In the genomic region with DNA sequence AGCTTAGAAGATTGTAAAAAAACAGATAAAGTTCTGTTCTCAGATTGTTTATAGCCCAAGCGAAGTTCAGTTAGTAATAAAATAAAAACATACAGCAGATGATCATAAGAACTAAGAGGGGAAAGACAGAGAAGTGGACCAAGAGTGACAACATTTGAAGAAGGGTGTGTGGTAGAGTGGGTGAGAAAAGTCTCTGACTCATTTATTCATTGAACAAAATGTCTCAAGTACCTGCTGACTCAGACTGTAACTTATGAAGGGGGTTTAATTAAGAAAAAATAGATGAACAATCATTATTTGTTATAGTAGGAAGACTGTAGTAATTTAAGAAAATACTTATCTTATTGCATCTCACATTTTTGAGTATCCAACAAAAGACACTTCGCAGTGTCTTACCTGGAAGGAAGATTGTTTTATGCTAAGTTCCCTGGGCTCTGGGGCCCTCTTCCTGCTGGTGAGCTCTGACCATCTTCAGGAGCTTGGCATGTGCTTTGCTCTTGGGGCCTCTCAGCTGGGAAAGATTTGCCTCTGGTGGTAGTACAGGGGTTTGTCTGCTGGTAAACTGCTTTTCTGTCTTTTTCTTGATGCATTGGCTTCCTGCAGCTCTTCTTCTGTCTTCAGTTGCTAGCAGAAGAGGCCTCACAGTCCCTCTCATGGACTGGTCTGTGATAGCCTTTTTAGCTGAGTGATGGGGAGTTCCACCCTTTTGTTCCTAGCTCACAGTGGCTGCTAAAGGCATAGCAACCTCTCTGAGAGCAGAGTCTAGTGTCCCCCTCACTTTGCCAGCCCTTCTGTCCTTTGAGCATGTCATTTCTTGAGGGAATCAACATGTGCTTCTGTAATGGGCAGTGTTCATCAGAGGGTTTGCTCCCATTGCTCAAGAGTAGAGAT, we compare ENCODE assay signal across 11 cellular contexts. TPM values are rescaled to one million over a fixed set of nuclear protein-coding genes. Genes with fewer than 3 reads are reported as not detected.
DNase-seq lines count a peak whose midpoint lies in the region; ATAC-seq, FAIRE-seq and TF ChIP-seq lines count a peak whose summit lies in the region.
"Had no signal": no experiment of that assay in that cellular context is flagged by ENCODE, and none has a peak within 500 bp of the region (broad histone marks: within the 10 kb centered on the region; RNA-seq: fewer than 3 reads in every experiment).

No MANE protein-coding gene starts in this region.

- DNase-seq in GM23248 (peak; percentile 76), WTC11 (ENCODE audit: low spot score) (no peak), left lung (no peak), stomach (no peak), Right ventricle myocardium superior (no peak), GM19239 (ENCODE audit: insufficient read length, low spot score) (no peak)
- DNase-seq: activated CD4-positive, alpha-beta T cell treated with anti-CD3 and anti-CD28 coated beads, Interleukin-2, amount 50 U/mL, for 48 hours had no signal

- H3K4me1 ChIP-seq in GM23248 (ENCODE audit: insufficient read depth) (peaks cover 15% of the 10 kb centered on the region), left lung (no peaks in the 10 kb centered on the region), gastroesophageal sphincter (no peaks in the 10 kb centered on the region), stomach (no peaks in the 10 kb centered on the region)

- H3K36me3 ChIP-seq in GM23248 (ENCODE audit: low read depth) (no peaks in the 10 kb centered on the region), left lung (no peaks in the 10 kb centered on the region), gastroesophageal sphincter (no peaks in the 10 kb centered on the region), stomach (no peaks in the 10 kb centered on the region)

- POLR2A ChIA-PET in WTC11 (lab: Charles Lee), result no interaction called here

- H3K4me3 Mint-ChIP-seq in WTC11, result no peak overlapping the region

- peak overlapping the region; percentile 24; the same call in 1 of the 2 replicates for H3K27ac ChIP-seq in GM23248
- peak overlapping the region in 1 of 2 donors; percentile 11 for H3K27ac ChIP-seq in left lung
- no peak overlapping the region for H3K27ac ChIP-seq in gastroesophageal sphincter
- no peak overlapping the region for H3K27ac ChIP-seq in stomach

- H3K36me3 Mint-ChIP-seq in WTC11, result no peaks in the 10 kb centered on the region

- H3K4me3 ChIP-seq in GM23248 (no peak overlapping the region), left lung (no peak overlapping the region), gastroesophageal sphincter (no peak overlapping the region), stomach (no peak overlapping the region)

- WGBS in GM23248 (ENCODE audit: low coverage in 1 of 2, low lambda C conversion rate in 2 of 2, missing lambda C conversion rate in 2 of 2), 2 experiments, result 55 to 61% methylated on average over 2 of the region's 2 CpGs
- WGBS in gastroesophageal sphincter (ENCODE audit: low coverage in 1 of 2), 2 donors, result 55 to 67% methylated on average over 2 of the region's 2 CpGs
- WGBS in stomach, 5 donors, result 66 to 76% (median 71%) methylated on average over 2 of the region's 2 CpGs

- no peak overlapping the region for H3K27ac Mint-ChIP-seq in WTC11

- H3K79me2 ChIP-seq in GM23248 (ENCODE audit: insufficient read depth), result no peaks in the 10 kb centered on the region

- TF ChIP-seq POLR2A in gastroesophageal sphincter (IDR thresholded peaks at IDR 0.05), result no peak
- TF ChIP-seq POLR2A in stomach (IDR thresholded peaks at IDR 0.05), result no peak

- H3K9me3 Mint-ChIP-seq in WTC11, result no peaks in the 10 kb centered on the region; the same call in 1 of the 2 replicates

- CTCF ChIA-PET in WTC11 (lab: Charles Lee), result interaction anchor here (0.5 to 1.3 kb wide), 4 partner anchors 8 to 117 kb away, joined by 3 to 6 read pairs (median 5); no protein-coding TSS in a partner anchor

- no peak for TF ChIP-seq CTCF in WTC11 (IDR thresholded peaks at IDR 0.05)
- TF ChIP-seq CTCF in left lung (IDR thresholded peaks at IDR 0.05), result no peak
- no peak for TF ChIP-seq CTCF in gastroesophageal sphincter (IDR thresholded peaks at IDR 0.05)
- no peak for TF ChIP-seq CTCF in stomach (IDR thresholded peaks at IDR 0.05)

- intact Hi-C loops in left lung (cut with DNase I), result no loop called here
- intact Hi-C loops in stomach (cut with DNase I; ENCODE audit: low total_unique reads), result no loop called here
- intact Hi-C loops in Right ventricle myocardium superior (cut with DNase I), result no loop called here

- no peak overlapping the region for H2AFZ ChIP-seq in GM23248

- H3K4me2 ChIP-seq in GM23248 (ENCODE audit: unreplicated experiment), result no peak overlapping the region

- H3K4me1 Mint-ChIP-seq in WTC11, result peaks cover 18% of the 10 kb centered on the region

- peaks cover 19% of the 10 kb centered on the region for H3F3A ChIP-seq in GM23248 (ENCODE audit: insufficient read depth)

- in situ Hi-C loops in GM23248 (cut with MboI), result no loop called here

- no peak for FAIRE-seq in GM19239 (lab: Jason Lieb, UNC)
- FAIRE-seq: H54, keratinocyte had no signal

- H3K9me2 ChIP-seq in GM23248 (ENCODE audit: insufficient read depth), result no peaks in the 10 kb centered on the region

- ATAC-seq in GM18508 (IDR thresholded peaks at IDR 0.05; ENCODE audit: insufficient read depth, unreplicated experiment), result peak; percentile 91
- peak; percentile 92 for ATAC-seq in WTC11
- peak; percentile 77 for ATAC-seq in left lung
- ATAC-seq in gastroesophageal sphincter, result no peak
- ATAC-seq in Right ventricle myocardium superior (ENCODE audit: poor library complexity), result no peak

- no peaks in the 10 kb centered on the region for H3K27me3 Mint-ChIP-seq in WTC11 (ENCODE audit: low read depth)

- H3K27me3 ChIP-seq in GM23248 (replicated peaks; ENCODE audit: insufficient read depth) (no peaks in the 10 kb centered on the region), left lung (no peaks in the 10 kb centered on the region), gastroesophageal sphincter (no peaks in the 10 kb centered on the region), stomach (no peaks in the 10 kb centered on the region)

- no peak overlapping the region for H3K9ac ChIP-seq in GM23248

- H4K20me1 ChIP-seq in GM23248 (ENCODE audit: insufficient read depth), result no peaks in the 10 kb centered on the region

- peaks cover 3% of the 10 kb centered on the region for H3K9me3 ChIP-seq in GM23248 (ENCODE audit: low read depth)
- no peaks in the 10 kb centered on the region for H3K9me3 ChIP-seq in left lung
- no peaks in the 10 kb centered on the region for H3K9me3 ChIP-seq in gastroesophageal sphincter
- H3K9me3 ChIP-seq in stomach, result no peaks in the 10 kb centered on the region

- no peak for TF ChIP-seq EP300 in gastroesophageal sphincter (IDR thresholded peaks at IDR 0.05)
- TF ChIP-seq EP300 in stomach (IDR thresholded peaks at IDR 0.05), result no peak

TF ChIP-seq in WTC11, 78 proteins besides CTCF, POLR2A, EP300 and RAD21:
- TF ChIP-seq ZNF138 (CRISPR knock-in tag; conservative IDR thresholded peaks at IDR 0.05), result no peak
- no peak for TF ChIP-seq ZNF671 (CRISPR knock-in tag; IDR thresholded peaks at IDR 0.05)
- no peak for TF ChIP-seq GABPB1 (CRISPR knock-in tag; IDR thresholded peaks at IDR 0.05)
- TF ChIP-seq ZNF317 (CRISPR knock-in tag; IDR thresholded peaks at IDR 0.05; ENCODE audit: borderline replicate concordance, low read depth), result no peak
- TF ChIP-seq FOXJ3 (CRISPR knock-in tag; IDR thresholded peaks at IDR 0.05; ENCODE audit: borderline replicate concordance), result no peak
- TF ChIP-seq ZNF416 (CRISPR knock-in tag; IDR thresholded peaks at IDR 0.05), result no peak
- no peak for TF ChIP-seq TEAD1 (CRISPR knock-in tag; IDR thresholded peaks at IDR 0.05)
- TF ChIP-seq JAZF1 (CRISPR knock-in tag; IDR thresholded peaks at IDR 0.05), result no peak
- TF ChIP-seq ZNF121 (CRISPR knock-in tag; IDR thresholded peaks at IDR 0.05), result no peak
- TF ChIP-seq KAT7 (CRISPR knock-in tag; IDR thresholded peaks at IDR 0.05; ENCODE audit: borderline replicate concordance), result no peak
- TF ChIP-seq, protein P1, sequence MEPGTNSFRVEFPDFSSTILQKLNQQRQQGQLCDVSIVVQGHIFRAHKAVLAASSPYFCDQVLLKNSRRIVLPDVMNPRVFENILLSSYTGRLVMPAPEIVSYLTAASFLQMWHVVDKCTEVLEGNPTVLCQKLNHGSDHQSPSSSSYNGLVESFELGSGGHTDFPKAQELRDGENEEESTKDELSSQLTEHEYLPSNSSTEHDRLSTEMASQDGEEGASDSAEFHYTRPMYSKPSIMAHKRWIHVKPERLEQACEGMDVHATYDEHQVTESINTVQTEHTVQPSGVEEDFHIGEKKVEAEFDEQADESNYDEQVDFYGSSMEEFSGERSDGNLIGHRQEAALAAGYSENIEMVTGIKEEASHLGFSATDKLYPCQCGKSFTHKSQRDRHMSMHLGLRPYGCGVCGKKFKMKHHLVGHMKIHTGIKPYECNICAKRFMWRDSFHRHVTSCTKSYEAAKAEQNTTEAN (CRISPR knock-in tag; IDR thresholded peaks at IDR 0.05), result no peak
- TF ChIP-seq SMAD4 (CRISPR knock-in tag; IDR thresholded peaks at IDR 0.05), result no peak
- no peak for TF ChIP-seq TEAD4 (CRISPR knock-in tag; IDR thresholded peaks at IDR 0.05)
- TF ChIP-seq, protein P2, sequence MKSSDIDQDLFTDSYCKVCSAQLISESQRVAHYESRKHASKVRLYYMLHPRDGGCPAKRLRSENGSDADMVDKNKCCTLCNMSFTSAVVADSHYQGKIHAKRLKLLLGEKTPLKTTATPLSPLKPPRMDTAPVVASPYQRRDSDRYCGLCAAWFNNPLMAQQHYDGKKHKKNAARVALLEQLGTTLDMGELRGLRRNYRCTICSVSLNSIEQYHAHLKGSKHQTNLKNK (CRISPR knock-in tag; IDR thresholded peaks at IDR 0.05), result no peak

RNA-seq across cellular contexts. Expression of a gene that starts 44.1 kb away (rescaled TPM):
- 0.54 and 0.63 TPM in 2 replicates for total RNA-seq in GM23248 (2014; rRNA removed; shearing (Covaris generic))
- 1.1 and 1.8 TPM in 2 replicates for polyA plus RNA-seq in GM23248 (2016; fragmentation: Nextera tagmentation; extraction: Ambion mirVana)
- 16.8 to 19.9 TPM (median 17.2 TPM) in 3 replicates for total RNA-seq in WTC11 (2021)
- under 1 TPM in 1 of 2 donors, not detected in 1; 0.29 TPM for total RNA-seq in left lung
- total RNA-seq in gastroesophageal sphincter, result 1 to 10 TPM in 3 of 4 donors, under 1 TPM in 1; 0.47 to 2.7 (median 1.6) TPM
- 1 to 10 TPM in 3 of 5 donors, not detected in 2; 1.4 to 4.8 (median 3.6) TPM for total RNA-seq in stomach
- polyA plus RNA-seq in stomach, result 1 to 10 TPM in 2 of 3 donors, under 1 TPM in 1; 1.00 to 1.3 (median 1.1) TPM
- 0.38 TPM for total RNA-seq in Right ventricle myocardium superior
- polyA plus RNA-seq: keratinocyte had no signal

Comparison
In these comparisons a context has a peak if more than half of its experiments do, and no peak if none do; other contexts are left out.
1. ATAC-seq: peak in GM18508 (single experiment), WTC11 (single experiment) and left lung (single experiment); none in gastroesophageal sphincter (single experiment) and Right ventricle myocardium superior (single experiment).